In genomic region chr16:4957420-4957719, GRCh38 we compare ENCODE assay signal across 8 cellular contexts. TPM values are rescaled to one million over a fixed set of nuclear protein-coding genes. Genes with fewer than 3 reads are reported as not detected.
A peak's percentile ranks its signal among the peaks of the same experiment; 100 is the strongest.
DNase-seq lines count a peak whose midpoint lies in the region; ATAC-seq and TF ChIP-seq lines count a peak whose summit lies in the region.

No MANE protein-coding gene starts in this region.

- no peak for ATAC-seq in natural killer cell treated with Interleukin-12 subunit alpha and Interleukin-12 subunit beta and Interleukin-15 and Interleukin-18, amount 100 ng/mL, for 72 hours
- ATAC-seq in GM18873 (IDR thresholded peaks at IDR 0.05; ENCODE audit: low FRiP score, unreplicated experiment), result no peak
- no peak for ATAC-seq in HG02884 (IDR thresholded peaks at IDR 0.05; ENCODE audit: unreplicated experiment)

- H3K9me3 ChIP-seq in BE2C, result no peaks in the 10 kb centered on the region
- no peaks in the 10 kb centered on the region for H3K9me3 ChIP-seq in MM.1S (replicated peaks; ENCODE audit: insufficient read depth, low read length)
- no peaks in the 10 kb centered on the region for H3K9me3 ChIP-seq in ectodermal cell (ENCODE audit: control insufficient read depth, low read length)

- H3K4me2 ChIP-seq in MM.1S (ENCODE audit: low read depth, low read length), result peak overlapping the region; percentile 94

- WGBS in ectodermal cell, 2 experiments, result 55 to 59% methylated on average over 10 of the region's 10 CpGs

- no peaks in the 10 kb centered on the region for H3K9me3 Mint-ChIP-seq in natural killer cell treated with Interleukin-12 subunit alpha and Interleukin-12 subunit beta and Interleukin-15 and Interleukin-18, amount 100 ng/mL, for 72 hours

- H3K27ac Mint-ChIP-seq in natural killer cell treated with Interleukin-12 subunit alpha and Interleukin-12 subunit beta and Interleukin-15 and Interleukin-18, amount 100 ng/mL, for 72 hours, result no peak overlapping the region

- in situ Hi-C loops in GM13976 (cut with MboI; ENCODE audit: low sequenced_read_pairs, unreplicated experiment), result no loop called here

- no peaks in the 10 kb centered on the region for H4K20me1 ChIP-seq in MM.1S (ENCODE audit: insufficient read depth, low read length)

- H3K4me1 ChIP-seq in BE2C (no peaks in the 10 kb centered on the region; the same call in 1 of the 2 replicates), MM.1S (ENCODE audit: low read length) (0 out of 2 replicates have a peak, but pooled peaks cover 3% of the 10 kb centered on the region), ectodermal cell (ENCODE audit: control insufficient read depth, insufficient read depth, low read length) (no peaks in the 10 kb centered on the region)

- peaks cover 23 to 25% of the 10 kb centered on the region in 2 donors for H3K4me1 Mint-ChIP-seq in natural killer cell treated with Interleukin-12 subunit alpha and Interleukin-12 subunit beta and Interleukin-15 and Interleukin-18, amount 100 ng/mL, for 72 hours (ENCODE audit: low read depth in 2 of 2)

- H3K27ac ChIP-seq in MM.1S (ENCODE audit: low read length), result no peak overlapping the region
- H3K27ac ChIP-seq in ectodermal cell (ENCODE audit: insufficient read depth, low read depth, low read length, poor library complexity, severe bottlenecking), result no peak overlapping the region

- no peak overlapping the region for H3K9ac ChIP-seq in MM.1S (ENCODE audit: low read length)

- H3K27me3 ChIP-seq in BE2C, result peaks cover 33% of the 10 kb centered on the region
- H3K27me3 ChIP-seq in MM.1S (replicated peaks; ENCODE audit: insufficient read depth, low read length), result peaks cover 46% of the 10 kb centered on the region
- H3K27me3 ChIP-seq in ectodermal cell (ENCODE audit: control insufficient read depth, insufficient read depth, low read length, poor library complexity, severe bottlenecking), result peaks cover 20% of the 10 kb centered on the region

- no peak for DNase-seq in BE2C
- DNase-seq in MM.1S, result no peak
- DNase-seq in natural killer cell treated with Interleukin-12 subunit alpha and Interleukin-12 subunit beta and Interleukin-15 and Interleukin-18, amount 100 ng/mL, for 72 hours (ENCODE audit: low spot score), result no peak
- no peak for DNase-seq in GM13976 (ENCODE audit: low spot score)
- no peak for DNase-seq in ecto neural progenitor cell (ENCODE audit: low spot score)

- H2AFZ ChIP-seq in MM.1S (ENCODE audit: low read length), result peak overlapping the region; percentile 47

- no peaks in the 10 kb centered on the region for H3K79me2 ChIP-seq in MM.1S (ENCODE audit: low read length)

- no peaks in the 10 kb centered on the region for H3K36me3 Mint-ChIP-seq in natural killer cell treated with Interleukin-12 subunit alpha and Interleukin-12 subunit beta and Interleukin-15 and Interleukin-18, amount 100 ng/mL, for 72 hours

- no peaks in the 10 kb centered on the region for H3F3A ChIP-seq in MM.1S (ENCODE audit: insufficient read depth, low read length)

- no peak for TF ChIP-seq CTCF in BE2C (IDR thresholded peaks at IDR 0.05; ENCODE audit: low read depth, low read length)
- TF ChIP-seq CTCF in MM.1S (IDR thresholded peaks at IDR 0.05; ENCODE audit: low read length), result no peak; the same call in 1 of the 2 replicates
- TF ChIP-seq CTCF in GM13976 (IDR thresholded peaks at IDR 0.05; ENCODE audit: borderline replicate concordance, control extremely low read depth, extremely low read depth, insufficient read depth, missing control alignments), result no peak

- no peaks in the 10 kb centered on the region for H3K36me3 ChIP-seq in BE2C
- no peaks in the 10 kb centered on the region for H3K36me3 ChIP-seq in MM.1S (replicated peaks; ENCODE audit: insufficient read depth, low read length)
- H3K36me3 ChIP-seq in ectodermal cell (ENCODE audit: control insufficient read depth, insufficient read depth, low read length), result no peaks in the 10 kb centered on the region

- peaks cover 26 to 34% of the 10 kb centered on the region in 2 donors for H3K27me3 Mint-ChIP-seq in natural killer cell treated with Interleukin-12 subunit alpha and Interleukin-12 subunit beta and Interleukin-15 and Interleukin-18, amount 100 ng/mL, for 72 hours

- no peaks in the 10 kb centered on the region for H3K9me2 ChIP-seq in MM.1S (replicated peaks; ENCODE audit: insufficient read depth, low read length)

- peak overlapping the region; percentile 89 for H3K4me3 Mint-ChIP-seq in natural killer cell treated with Interleukin-12 subunit alpha and Interleukin-12 subunit beta and Interleukin-15 and Interleukin-18, amount 100 ng/mL, for 72 hours

- H3K4me3 ChIP-seq in BE2C (ENCODE audit: low read depth, low read length) (peak overlapping the region; percentile 55), MM.1S (ENCODE audit: low read length) (peak overlapping the region; percentile 59), ectodermal cell (ENCODE audit: insufficient read depth, low read depth, low read length) (peak overlapping the region; percentile 60)

RNA-seq across cellular contexts. Expression of gene SEC14L5, which starts 0.8 kb away (rescaled TPM):
- not detected for polyA plus RNA-seq in BE2C (2012; ENCODE audit: insufficient read depth, insufficient read length, low read depth)
- polyA plus RNA-seq in ectodermal cell (2013, experiment 1 of 4), result 0.83 TPM
- polyA plus RNA-seq in ectodermal cell (2013, experiment 2 of 4), result 0.75 TPM
- 0.64 TPM for polyA plus RNA-seq in ectodermal cell (2013, experiment 3 of 4)
- 1.4 TPM for polyA plus RNA-seq in ectodermal cell (2013, experiment 4 of 4)
- not detected for total RNA-seq in natural killer cell treated with Interleukin-12 subunit alpha and Interleukin-12 subunit beta and Interleukin-15 and Interleukin-18, amount 100 ng/mL, for 72 hours

RNA-seq across cellular contexts. Expression of gene PPL, which starts 20.4 kb away (rescaled TPM):
- polyA plus RNA-seq in BE2C (2012; ENCODE audit: insufficient read depth, insufficient read length, low read depth), result 2.8 TPM
- 3.2 TPM for polyA plus RNA-seq in ectodermal cell (2013, experiment 1 of 4)
- polyA plus RNA-seq in ectodermal cell (2013, experiment 2 of 4), result 4.2 TPM
- 3.4 TPM for polyA plus RNA-seq in ectodermal cell (2013, experiment 3 of 4)
- 4.0 TPM for polyA plus RNA-seq in ectodermal cell (2013, experiment 4 of 4)
- total RNA-seq in natural killer cell treated with Interleukin-12 subunit alpha and Interleukin-12 subunit beta and Interleukin-15 and Interleukin-18, amount 100 ng/mL, for 72 hours, result not detected
